ENCODE assay signal across 9 cellular contexts in the genomic region with DNA sequence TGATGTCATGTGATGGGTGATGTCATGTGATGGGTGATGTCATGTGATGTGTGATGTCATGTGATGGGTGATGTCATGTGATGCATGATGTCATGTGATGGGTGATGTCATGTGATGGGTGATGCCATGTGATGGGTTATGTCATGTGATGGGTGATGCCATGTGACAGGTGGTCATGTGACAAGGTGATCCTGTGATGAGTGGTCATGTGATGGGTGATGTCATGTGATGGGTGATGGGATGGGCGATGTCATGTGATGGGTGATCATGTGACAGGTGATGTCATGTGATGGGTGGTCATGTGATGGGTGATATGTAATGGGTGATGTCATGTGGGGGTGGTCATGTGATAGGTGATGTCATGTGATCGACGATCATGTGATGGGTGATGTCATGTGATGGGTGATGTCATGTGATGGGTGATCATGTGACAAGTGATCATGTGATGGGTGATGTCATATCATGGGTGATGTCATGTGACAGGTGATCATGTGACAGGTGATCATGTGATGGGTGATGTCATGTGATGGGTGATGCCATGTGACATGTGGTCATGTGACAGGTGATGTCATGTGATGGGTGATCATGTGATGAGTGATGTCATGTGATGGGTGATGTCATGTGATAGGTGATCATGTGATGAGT. TPM values are rescaled to one million over a fixed set of nuclear protein-coding genes. Genes with fewer than 3 reads are reported as not detected.
DNase-seq lines count a peak whose midpoint lies in the region; ATAC-seq and TF ChIP-seq lines count a peak whose summit lies in the region.
"Had no signal": no experiment of that assay in that cellular context is flagged by ENCODE, and none has a peak within 500 bp of the region (broad histone marks: within the 10 kb centered on the region; RNA-seq: fewer than 3 reads in every experiment).

No MANE protein-coding gene starts in this region.

- H3K27me3 ChIP-seq in neural cell (ENCODE audit: insufficient read depth, low read depth, low read length), result no peaks in the 10 kb centered on the region
- H3K27me3 ChIP-seq: pancreas had no signal

- TF ChIP-seq EP300 in neural cell (conservative IDR thresholded peaks at IDR 0.05; ENCODE audit: poor library complexity, severe bottlenecking), result peak; percentile 75

- TF ChIP-seq CTCF in MCF 10A (IDR thresholded peaks at IDR 0.05; ENCODE audit: unreplicated experiment), result no peak
- TF ChIP-seq CTCF in neural cell (IDR thresholded peaks at IDR 0.05; ENCODE audit: poor library complexity, severe bottlenecking), result no peak

- peak overlapping the region; percentile 72 for H3K4me3 Mint-ChIP-seq in activated CD4-positive, alpha-beta T cell treated with anti-CD3 and anti-CD28 coated beads for 36 hours
- no peak overlapping the region for H3K4me3 Mint-ChIP-seq in MCF 10A (ENCODE audit: unreplicated experiment)

- H3K27ac Mint-ChIP-seq in activated CD4-positive, alpha-beta T cell treated with anti-CD3 and anti-CD28 coated beads for 36 hours, result peak overlapping the region; percentile 95
- peak overlapping the region; percentile 88 for H3K27ac Mint-ChIP-seq in MCF 10A (ENCODE audit: low read depth, unreplicated experiment)

- H3K27ac ChIP-seq in neural cell (ENCODE audit: low read length), result no peak overlapping the region
- H3K27ac ChIP-seq: pancreas had no signal

- peaks cover 14% of the 10 kb centered on the region for H3K27me3 Mint-ChIP-seq in activated CD4-positive, alpha-beta T cell treated with anti-CD3 and anti-CD28 coated beads for 36 hours
- H3K27me3 Mint-ChIP-seq in MCF 10A (ENCODE audit: insufficient read depth, unreplicated experiment), result no peaks in the 10 kb centered on the region

- no peak overlapping the region for H2AFZ ChIP-seq in neural cell (ENCODE audit: low read depth, low read length)

- no peak overlapping the region for H3K4me2 ChIP-seq in neural cell (ENCODE audit: low read length)

- peaks cover 15% of the 10 kb centered on the region for H3K9me3 Mint-ChIP-seq in activated CD4-positive, alpha-beta T cell treated with anti-CD3 and anti-CD28 coated beads for 36 hours (ENCODE audit: low read depth)
- H3K9me3 Mint-ChIP-seq in MCF 10A (ENCODE audit: unreplicated experiment), result peaks cover 9% of the 10 kb centered on the region

- no peaks in the 10 kb centered on the region for H4K20me1 ChIP-seq in neural cell (ENCODE audit: insufficient read depth)

- H3K4me1 Mint-ChIP-seq in activated CD4-positive, alpha-beta T cell treated with anti-CD3 and anti-CD28 coated beads for 36 hours, result peaks cover 31% of the 10 kb centered on the region
- peaks cover 5% of the 10 kb centered on the region for H3K4me1 Mint-ChIP-seq in MCF 10A (ENCODE audit: insufficient read depth, unreplicated experiment)

- CTCF ChIA-PET in activated CD4-positive, alpha-beta T cell treated with anti-CD3 and anti-CD28 coated beads for 36 hours (lab: Charles Lee), result no interaction called here
- CTCF ChIA-PET in MCF 10A (lab: Yijun Ruan, JAX), result no interaction called here

- H3K9me3 ChIP-seq in neural cell (ENCODE audit: low read length), result no peaks in the 10 kb centered on the region
- H3K9me3 ChIP-seq: pancreas had no signal

- POLR2A ChIA-PET in activated CD4-positive, alpha-beta T cell treated with anti-CD3 and anti-CD28 coated beads for 36 hours (lab: Charles Lee), result interaction anchor here (0.6 kb wide), 1 partner anchor 425 kb away, joined by 3 read pairs; no protein-coding TSS in a partner anchor
- POLR2A ChIA-PET in MCF 10A (lab: Yijun Ruan, JAX), result interaction anchor here (0.8 kb wide), 1 partner anchor 72 kb away, joined by 3 read pairs; no protein-coding TSS in a partner anchor

- TF ChIP-seq RAD21 in neural cell (conservative IDR thresholded peaks at IDR 0.05), result no peak

- no peaks in the 10 kb centered on the region for H3K36me3 ChIP-seq in neural cell (ENCODE audit: insufficient read depth, low read length)
- H3K36me3 ChIP-seq: pancreas had no signal

- no peaks in the 10 kb centered on the region for H3K79me2 ChIP-seq in neural cell (replicated peaks; ENCODE audit: insufficient read depth, low read length)

- no TSS peak for BruUV-seq in MCF 10A (replicated peaks; lab: Mats Ljungman, UMichigan)

- H3K9me2 ChIP-seq in neural cell (ENCODE audit: insufficient read depth, low read length), result no peaks in the 10 kb centered on the region

- intact Hi-C loops in activated CD4-positive, alpha-beta T cell treated with anti-CD3 and anti-CD28 coated beads for 36 hours (cut with DNase I, micrococcal nuclease), result loop anchor here in 1 of 2 experiments (5.0 kb wide), 2 partner anchors 217 to 302 kb away; a partner anchor contains a TSS
- intact Hi-C loops in MCF 10A (cut with micrococcal nuclease), result no loop called here

- ATAC-seq in activated CD4-positive, alpha-beta T cell treated with anti-CD3 and anti-CD28 coated beads for 36 hours, result peak; percentile 17
- ATAC-seq in HG03460 (IDR thresholded peaks at IDR 0.05; ENCODE audit: unreplicated experiment) (no peak), HG02798 (IDR thresholded peaks at IDR 0.05; ENCODE audit: poor library complexity, unreplicated experiment) (no peak)

- H3F3A ChIP-seq in neural cell (ENCODE audit: insufficient read depth, low read length, poor library complexity, severe bottlenecking), result no peaks in the 10 kb centered on the region

- H3K36me3 Mint-ChIP-seq in activated CD4-positive, alpha-beta T cell treated with anti-CD3 and anti-CD28 coated beads for 36 hours (ENCODE audit: low read depth), result peaks cover 12% of the 10 kb centered on the region
- H3K36me3 Mint-ChIP-seq in MCF 10A (ENCODE audit: insufficient read depth, unreplicated experiment), result peaks cover 19% of the 10 kb centered on the region

- peak; percentile 78 for DNase-seq in activated CD4-positive, alpha-beta T cell treated with anti-CD3 and anti-CD28 coated beads for 36 hours
- no peak for DNase-seq in activated CD4-positive, alpha-beta T cell treated with anti-CD3 and anti-CD28 coated beads for 4 hours
- peak; percentile 32 for DNase-seq in RPMI8226
- peak; percentile 60 for DNase-seq in MCF 10A (ENCODE audit: unreplicated experiment)
- DNase-seq in 8988T, result no peak
- DNase-seq: pancreas had no signal

- H3K9ac ChIP-seq in neural cell (ENCODE audit: low read length), result no peak overlapping the region

- no peak overlapping the region for H3K4me3 ChIP-seq in neural cell (ENCODE audit: low read length)
- H3K4me3 ChIP-seq: pancreas had no signal

TF ChIP-seq in neural cell, 6 proteins besides CTCF, POLR2A, EP300 and RAD21:
- peak; percentile 58 for TF ChIP-seq POLR2AphosphoS5 (IDR thresholded peaks at IDR 0.05)
- TF ChIP-seq TAF1 (IDR thresholded peaks at IDR 0.05; ENCODE audit: low read depth), result no peak
TF ChIP-seq in neural cell: peak in this region for 1.

RNA-seq across cellular contexts. Expression of a gene that starts 17.2 kb away (rescaled TPM):
- not detected for total RNA-seq in activated CD4-positive, alpha-beta T cell treated with anti-CD3 and anti-CD28 coated beads for 36 hours
- not detected in 2 replicates for total RNA-seq in MCF 10A (2022)
- not detected in 2 replicates for polyA plus RNA-seq in neural cell
- polyA minus RNA-seq in neural cell, result not detected in 2 replicates

RNA-seq across cellular contexts. Expression of a gene that starts 31.8 kb away (rescaled TPM):
- not detected for total RNA-seq in activated CD4-positive, alpha-beta T cell treated with anti-CD3 and anti-CD28 coated beads for 36 hours
- not detected in 2 replicates for total RNA-seq in MCF 10A (2022)
- polyA plus RNA-seq in neural cell, result 0.20 TPM in 1 of 2 replicates, not detected in the other
- polyA minus RNA-seq in neural cell, result not detected in 2 replicates

RNA-seq across cellular contexts. Expression of a gene that starts 47.7 kb away (rescaled TPM):
- total RNA-seq in activated CD4-positive, alpha-beta T cell treated with anti-CD3 and anti-CD28 coated beads for 36 hours, result 1 to 10 TPM; 4.9 to 5.8 TPM
- total RNA-seq in MCF 10A (2022), result not detected in 2 replicates
- polyA plus RNA-seq in neural cell, result 0.35 TPM in 1 of 2 replicates, not detected in the other
- not detected in 2 replicates for polyA minus RNA-seq in neural cell

RNA-seq across cellular contexts. Expression of a gene that starts 53.2 kb away (rescaled TPM):
- not detected for total RNA-seq in activated CD4-positive, alpha-beta T cell treated with anti-CD3 and anti-CD28 coated beads for 36 hours
- total RNA-seq in MCF 10A (2022), result not detected in 2 replicates
- not detected in 2 replicates for polyA plus RNA-seq in neural cell
- not detected in 2 replicates for polyA minus RNA-seq in neural cell
- total RNA-seq: pancreas had no signal
- polyA plus RNA-seq: pancreas had no signal

Comparison
In these comparisons a context has a peak if more than half of its experiments do, and no peak if none do; other contexts are left out.
1. DNase-seq: peak in activated CD4-positive, alpha-beta T cell treated with anti-CD3 and anti-CD28 coated beads for 36 hours (single experiment), RPMI8226 (single experiment) and MCF 10A (single experiment); none in activated CD4-positive, alpha-beta T cell treated with anti-CD3 and anti-CD28 coated beads for 4 hours (0 of 2) and 8988T (single experiment).